In genomic region chr13:30787747-30788535, GRCh38 we compare ENCODE assay signal across 21 cellular contexts. TPM values are rescaled to one million over a fixed set of nuclear protein-coding genes. Genes with fewer than 3 reads are reported as not detected.
DNase-seq lines count a peak whose midpoint lies in the region; ATAC-seq and TF ChIP-seq lines count a peak whose summit lies in the region.
"Had no signal": no experiment of that assay in that cellular context is flagged by ENCODE, and none has a peak within 500 bp of the region (broad histone marks: within the 10 kb centered on the region; RNA-seq: fewer than 3 reads in every experiment).

No MANE protein-coding gene starts in this region.

- H3K9me3 Mint-ChIP-seq in GM23338, result no peaks in the 10 kb centered on the region; the same call in 2 of the 3 replicates
- no peaks in the 10 kb centered on the region for H3K9me3 Mint-ChIP-seq in activated T-helper 17 cell treated with anti-CD3 and anti-CD28 coated beads, Interleukin-2, amount 50 U/mL, for 72 hours
- H3K9me3 Mint-ChIP-seq: CD4-positive, alpha-beta T cell had no signal

- no peaks in the 10 kb centered on the region for H3K79me2 ChIP-seq in GM23338 (replicated peaks; ENCODE audit: insufficient read depth)

- no peak overlapping the region for H2AFZ ChIP-seq in GM23338

- no peaks in the 10 kb centered on the region for H3K9me3 ChIP-seq in Panc1 (ENCODE audit: control insufficient read depth, insufficient read depth, low read depth, low read length)
- H3K9me3 ChIP-seq: SK-N-SH had no signal

- no peaks in the 10 kb centered on the region for H3K36me3 Mint-ChIP-seq in GM23338 (ENCODE audit: low read depth)
- no peaks in the 10 kb centered on the region for H3K36me3 Mint-ChIP-seq in activated T-helper 17 cell treated with anti-CD3 and anti-CD28 coated beads, Interleukin-2, amount 50 U/mL, for 72 hours (ENCODE audit: low read depth)

- peak; percentile 51 for DNase-seq in AG20443 (ENCODE audit: low spot score)
- DNase-seq in GM13977 (ENCODE audit: low spot score), result peak; percentile 40
- no peak for DNase-seq in Panc1 (ENCODE audit: low read depth, low spot score)
- peak; percentile 52 for DNase-seq in left kidney (ENCODE audit: low read depth, low spot score)
- no peak for DNase-seq in RWPE1 (ENCODE audit: low spot score)
- no peak for DNase-seq in GM23338 (ENCODE audit: low spot score)
- DNase-seq: AML-193; CD4-positive, alpha-beta T cell; DMS79; GOT3; MM.1S; NCI-H1105 treated with DMSO at 0.1 percent for 48 hours; NCI-H187 treated with DMSO at 0.1 percent for 48 hours; NCI-H526 treated with DMSO at 0.1 percent for 48 hours; PC-3; SK-N-SH had no signal

- CTCF ChIA-PET in Panc1 (lab: Charles Lee) (no interaction called here), RWPE1 (lab: Yijun Ruan, JAX) (interaction anchor here (0.5 to 1.1 kb wide), 4 partner anchors 15 to 104 kb away, joined by 3 to 5 read pairs (median 3); no protein-coding TSS in a partner anchor)

- no peak overlapping the region for H3K4me3 ChIP-seq in Panc1 (ENCODE audit: low read depth in 2 of 2, low read length in 2 of 2)
- no peak overlapping the region for H3K4me3 ChIP-seq in GM23338

- in situ Hi-C loops in GM13977 (cut with MboI; ENCODE audit: low pct_unique_long_range_greater_than_20kb, low sequenced_read_pairs, unreplicated experiment) (no loop called here), Panc1 (cut with HindIII; ENCODE audit: low pct_unique_long_range_greater_than_20kb, low sequenced_read_pairs) (no loop called here)

- H3K27me3 ChIP-seq in Panc1 (ENCODE audit: control insufficient read depth, insufficient read depth, low read length) (no peaks in the 10 kb centered on the region), GM23338 (ENCODE audit: insufficient read depth) (no peaks in the 10 kb centered on the region)

- H3K4me1 Mint-ChIP-seq in GM23338, result peaks cover 4% of the 10 kb centered on the region; the same call in 2 of the 3 replicates
- peaks cover 7% of the 10 kb centered on the region for H3K4me1 Mint-ChIP-seq in activated T-helper 17 cell treated with anti-CD3 and anti-CD28 coated beads, Interleukin-2, amount 50 U/mL, for 72 hours

- H3K36me3 ChIP-seq in Panc1 (ENCODE audit: control insufficient read depth, insufficient read depth, low read length), result no peaks in the 10 kb centered on the region
- H3K36me3 ChIP-seq in GM23338 (ENCODE audit: insufficient read depth), result no peaks in the 10 kb centered on the region

- no peak overlapping the region for H3K4me3 Mint-ChIP-seq in GM23338
- H3K4me3 Mint-ChIP-seq in activated T-helper 17 cell treated with anti-CD3 and anti-CD28 coated beads, Interleukin-2, amount 50 U/mL, for 72 hours, result no peak overlapping the region
- H3K4me3 Mint-ChIP-seq: CD4-positive, alpha-beta T cell had no signal

- H3K27ac ChIP-seq in Panc1 (ENCODE audit: low read length) (peak overlapping the region; percentile 61), RWPE1 (no peak overlapping the region), GM23338 (ENCODE audit: low read depth) (no peak overlapping the region)
- H3K27ac ChIP-seq: KMS-11 had no signal

- H3K27me3 Mint-ChIP-seq in GM23338 (ENCODE audit: insufficient read depth, low read depth, poor library complexity), result no peaks in the 10 kb centered on the region
- H3K27me3 Mint-ChIP-seq in activated T-helper 17 cell treated with anti-CD3 and anti-CD28 coated beads, Interleukin-2, amount 50 U/mL, for 72 hours, result no peaks in the 10 kb centered on the region
- H3K27me3 Mint-ChIP-seq: CD4-positive, alpha-beta T cell had no signal

- H3K27ac Mint-ChIP-seq in GM23338, result no peak overlapping the region
- H3K27ac Mint-ChIP-seq in activated T-helper 17 cell treated with anti-CD3 and anti-CD28 coated beads, Interleukin-2, amount 50 U/mL, for 72 hours, result no peak overlapping the region
- H3K27ac Mint-ChIP-seq: CD4-positive, alpha-beta T cell had no signal

- no TSS peak for BruUV-seq in Panc1 (replicated peaks; lab: Mats Ljungman, UMichigan)

- ATAC-seq in Panc1 (no peak), GM23338 (no peak)
- no peak for ATAC-seq in activated T-helper 17 cell treated with anti-CD3 and anti-CD28 coated beads, Interleukin-2, amount 50 U/mL, for 72 hours (replicated peaks)
- ATAC-seq: PC-3, Right ventricle myocardium inferior had no signal

- POLR2A ChIA-PET in Panc1 (lab: Charles Lee) (no interaction called here), RWPE1 (lab: Yijun Ruan, JAX; ENCODE audit: low non-redundant PET) (no interaction called here)

- no peak overlapping the region for H3K4me2 ChIP-seq in GM23338
- H3K4me2 ChIP-seq: KMS-11, SK-N-SH had no signal

- no peaks in the 10 kb centered on the region for H3F3A ChIP-seq in GM23338 (replicated peaks; ENCODE audit: low read depth)

- TF ChIP-seq CTCF in GM13977 (IDR thresholded peaks at IDR 0.05; ENCODE audit: extremely low read depth, insufficient read depth, missing control alignments), result no peak
- TF ChIP-seq CTCF in Panc1 (IDR thresholded peaks at IDR 0.05), result no peak
- no peak for TF ChIP-seq CTCF in RWPE1 (conservative IDR thresholded peaks at IDR 0.05; ENCODE audit: low read depth)
- TF ChIP-seq CTCF in GM23338 (conservative IDR thresholded peaks at IDR 0.05; ENCODE audit: low read depth in 2 of 2), result no peak

- peaks cover 3% of the 10 kb centered on the region; the same call in 1 of the 2 replicates for H3K9me2 ChIP-seq in GM23338 (ENCODE audit: insufficient read depth)
- H3K9me2 ChIP-seq: SK-N-SH had no signal

- H4K20me1 ChIP-seq in GM23338 (replicated peaks; ENCODE audit: insufficient read depth), result no peaks in the 10 kb centered on the region

- H3K4me1 ChIP-seq in Panc1 (ENCODE audit: control insufficient read depth, insufficient read depth, low read length), result peaks cover 17% of the 10 kb centered on the region
- no peaks in the 10 kb centered on the region for H3K4me1 ChIP-seq in GM23338 (ENCODE audit: insufficient read depth)

- intact Hi-C loops in Panc1 (cut with micrococcal nuclease; ENCODE audit: unreplicated experiment), result no loop called here

TF ChIP-seq in GM23338, 12 proteins besides CTCF, POLR2A, EP300 and RAD21:
- no peak for TF ChIP-seq ZNF462 (CRISPR knock-in tag; IDR thresholded peaks at IDR 0.05)
- no peak for TF ChIP-seq NANOG (IDR thresholded peaks at IDR 0.05; ENCODE audit: borderline replicate concordance)
- TF ChIP-seq ZNF114 (CRISPR knock-in tag; IDR thresholded peaks at IDR 0.05), result no peak

RNA-seq across cellular contexts. Expression of gene ALOX5AP, which starts 52.6 kb away (rescaled TPM):
- 2.1 TPM for total RNA-seq in Panc1 (2021; ENCODE audit: unreplicated experiment)
- 0.65 TPM for polyA plus RNA-seq in Panc1 (2012; ENCODE audit: insufficient read length)
- total RNA-seq in GM23338 (2014; rRNA removed; shearing (Covaris generic)), result not detected in 2 replicates
- 0.23 TPM in 1 of 2 replicates, not detected in the other for polyA plus RNA-seq in GM23338 (2016; fragmentation: Nextera tagmentation; extraction: Ambion mirVana)
- 10 to 100 TPM; 33.7 to 62.5 TPM for total RNA-seq in activated T-helper 17 cell treated with anti-CD3 and anti-CD28 coated beads, Interleukin-2, amount 50 U/mL, for 72 hours
- total RNA-seq: A673, G401, PC-3 had no signal

Comparison
In these comparisons a context has a peak if more than half of its experiments do, and no peak if none do; other contexts are left out.
1. DNase-seq: peak in AG20443 (single experiment), GM13977 (single experiment) and left kidney (single experiment); none in Panc1 (single experiment), RWPE1 (single experiment) and GM23338 (single experiment).
2. RNA of gene ALOX5AP, which starts 52.6 kb away (total RNA-seq): 33.7 to 62.5 TPM in activated T-helper 17 cell treated with anti-CD3 and anti-CD28 coated beads, Interleukin-2, amount 50 U/mL, for 72 hours; 2.1 TPM in Panc1 (single experiment) and not detected in GM23338; every median in the first group is over 10 times any median in the second.